ENCODE assay signal across 8 cellular contexts in genomic region chr5:76175821-76176403, GRCh38.
DNase-seq lines count a peak whose midpoint lies in the region; ATAC-seq lines count a peak whose summit lies in the region.

No MANE protein-coding gene starts in this region.

- no peak overlapping the region for H3K4me3 ChIP-seq in neuronal stem cell (ENCODE audit: low read length in 2 of 2)

- DNase-seq in GF-D8 (lab: John Stamatoyannopoulos, UW) (peak; percentile 38), neuronal stem cell (ENCODE audit: low spot score) (no peak), NCI-H1417 (lab: John Stamatoyannopoulos, UW) (no peak), NCI-H2029 (lab: John Stamatoyannopoulos, UW) (no peak), SHP77 treated with DMSO at 0.1 percent for 48 hours (lab: John Stamatoyannopoulos, UW) (no peak)
- DNase-seq in activated T-cell treated with anti-CD3 and anti-CD28 coated beads, Interleukin-2, amount 50 U/mL, for 4 hours = no peak

- no peak overlapping the region for H4K91ac ChIP-seq in neuronal stem cell (ENCODE audit: low read depth, low read length, poor library complexity)

- H3K9me3 Mint-ChIP-seq in activated T-cell treated with anti-CD3 and anti-CD28 coated beads, Interleukin-2, amount 50 U/mL, for 4 hours = no peaks in the 10 kb centered on the region

- H2AK5ac ChIP-seq in neuronal stem cell (ENCODE audit: low read depth, low read length) = no peak overlapping the region

- no peaks in the 10 kb centered on the region for H3K36me3 ChIP-seq in neuronal stem cell (replicated peaks in 1 of 2; ENCODE audit: control insufficient read depth in 2 of 2, insufficient read depth in 2 of 2, low read length in 2 of 2)

- no peak overlapping the region for H3K27ac ChIP-seq in neuronal stem cell (replicated peaks; ENCODE audit: low read length)

- H3K4me1 Mint-ChIP-seq in activated T-cell treated with anti-CD3 and anti-CD28 coated beads, Interleukin-2, amount 50 U/mL, for 4 hours (ENCODE audit: low read depth) = peaks cover 32% of the 10 kb centered on the region

- no peak overlapping the region for H2AFZ ChIP-seq in neuronal stem cell (ENCODE audit: low read length)

- H3K9me3 ChIP-seq in neuronal stem cell (replicated peaks in 1 of 2; ENCODE audit: control insufficient read depth in 2 of 2, insufficient read depth in 1 of 2, low read depth in 1 of 2, low read length in 2 of 2) = peaks cover 0 to 2% of the 10 kb centered on the region in 2 donors

- ATAC-seq in GM19455 (IDR thresholded peaks at IDR 0.05; ENCODE audit: unreplicated experiment) = peak; percentile 88
- peak; percentile 69 for ATAC-seq in HG03342 (IDR thresholded peaks at IDR 0.05; ENCODE audit: unreplicated experiment)
- ATAC-seq in activated T-cell treated with anti-CD3 and anti-CD28 coated beads, Interleukin-2, amount 50 U/mL, for 4 hours = peak; percentile 50 to 77

- H3K79me1 ChIP-seq in neuronal stem cell (ENCODE audit: low read depth, low read length) = no peaks in the 10 kb centered on the region

- H3K36me3 Mint-ChIP-seq in activated T-cell treated with anti-CD3 and anti-CD28 coated beads, Interleukin-2, amount 50 U/mL, for 4 hours (ENCODE audit: insufficient read depth) = no peaks in the 10 kb centered on the region

- no peak overlapping the region for H3K18ac ChIP-seq in neuronal stem cell (ENCODE audit: low read length)

- no peak overlapping the region for H3K4ac ChIP-seq in neuronal stem cell (ENCODE audit: low read length)

- H4K8ac ChIP-seq in neuronal stem cell (ENCODE audit: low read depth, low read length) = no peak overlapping the region

- H3K23ac ChIP-seq in neuronal stem cell (ENCODE audit: low read depth, low read length, poor library complexity) = no peak overlapping the region

- H3K14ac ChIP-seq in neuronal stem cell (ENCODE audit: low read length) = no peak overlapping the region

- H3K4me2 ChIP-seq in neuronal stem cell (ENCODE audit: insufficient read depth, low read length, poor library complexity, severe bottlenecking) = no peak overlapping the region

- H2BK5ac ChIP-seq in neuronal stem cell (ENCODE audit: low read length) = no peak overlapping the region

- no peaks in the 10 kb centered on the region for H3K4me1 ChIP-seq in neuronal stem cell (ENCODE audit: control insufficient read depth in 2 of 2, insufficient read depth in 1 of 2, low read depth in 1 of 2, low read length in 2 of 2)

- no peak overlapping the region for H2BK120ac ChIP-seq in neuronal stem cell (ENCODE audit: low read depth, low read length)

- no peaks in the 10 kb centered on the region for H3K27me3 ChIP-seq in neuronal stem cell (ENCODE audit: control insufficient read depth in 3 of 3, insufficient read depth in 3 of 3, low read depth in 1 of 3, low read length in 3 of 3)

- H3K27me3 Mint-ChIP-seq in activated T-cell treated with anti-CD3 and anti-CD28 coated beads, Interleukin-2, amount 50 U/mL, for 4 hours (ENCODE audit: low read depth) = no peaks in the 10 kb centered on the region

- no CpG with 5 or more reads among the region's 7 CpGs for WGBS in neuronal stem cell (ENCODE audit: extremely low coverage in 2 of 2, insufficient read length in 2 of 2, insufficient replicate concordance in 1 of 2), 2 donors

- no peak overlapping the region for H3K9ac ChIP-seq in neuronal stem cell (ENCODE audit: low read depth, low read length, poor library complexity)

- H3K4me3 Mint-ChIP-seq in activated T-cell treated with anti-CD3 and anti-CD28 coated beads, Interleukin-2, amount 50 U/mL, for 4 hours = peak overlapping the region; percentile 1

- no peak overlapping the region for H2BK12ac ChIP-seq in neuronal stem cell (ENCODE audit: low read length)

- no peak overlapping the region for H2BK15ac ChIP-seq in neuronal stem cell (ENCODE audit: low read length)
